ENCODE assay signal across 2 cellular contexts in the genomic region with DNA sequence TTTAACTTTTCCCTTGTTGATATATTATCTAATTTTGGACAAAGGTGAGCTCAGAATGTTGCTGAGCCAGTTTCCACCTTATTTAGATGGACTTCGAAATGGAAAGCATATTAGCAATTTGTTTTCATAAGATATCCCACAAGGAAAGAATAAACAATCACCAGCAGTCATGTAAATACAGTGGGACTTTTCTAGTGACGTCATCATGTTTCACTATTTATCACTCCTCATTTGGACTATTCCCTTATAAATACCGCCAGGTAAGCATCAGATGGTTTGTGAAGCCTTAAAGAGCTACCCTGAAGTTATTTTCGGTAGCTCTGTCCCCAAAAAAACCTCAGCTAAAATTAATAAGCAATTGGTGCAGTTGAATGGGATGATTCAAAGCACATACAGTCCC.
TF ChIP-seq lines count a peak whose summit lies in the region.

No MANE protein-coding gene starts in this region.

TF ChIP-seq in HEK293, 187 proteins besides CTCF, POLR2A, EP300 and RAD21 (continued from another document):
- TF ChIP-seq, protein P1, sequence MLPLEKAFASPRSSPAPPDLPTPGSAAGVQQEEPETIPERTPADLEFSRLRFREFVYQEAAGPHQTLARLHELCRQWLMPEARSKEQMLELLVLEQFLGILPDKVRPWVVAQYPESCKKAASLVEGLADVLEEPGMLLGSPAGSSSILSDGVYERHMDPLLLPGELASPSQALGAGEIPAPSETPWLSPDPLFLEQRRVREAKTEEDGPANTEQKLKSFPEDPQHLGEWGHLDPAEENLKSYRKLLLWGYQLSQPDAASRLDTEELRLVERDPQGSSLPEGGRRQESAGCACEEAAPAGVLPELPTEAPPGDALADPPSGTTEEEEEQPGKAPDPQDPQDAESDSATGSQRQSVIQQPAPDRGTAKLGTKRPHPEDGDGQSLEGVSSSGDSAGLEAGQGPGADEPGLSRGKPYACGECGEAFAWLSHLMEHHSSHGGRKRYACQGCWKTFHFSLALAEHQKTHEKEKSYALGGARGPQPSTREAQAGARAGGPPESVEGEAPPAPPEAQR (tag by site-specific recombination; IDR thresholded peaks at IDR 0.05): no peak
- no peak for TF ChIP-seq ZSCAN30 (tag by site-specific recombination; IDR thresholded peaks at IDR 0.05)
- TF ChIP-seq ZNF776 (tag by site-specific recombination; IDR thresholded peaks at IDR 0.05; ENCODE audit: borderline replicate concordance): no peak

TF ChIP-seq in H1, 55 proteins besides CTCF, POLR2A, EP300 and RAD21 (continued from another document):
- TF ChIP-seq KDM4A (IDR thresholded peaks at IDR 0.05; ENCODE audit: low read depth, low read length, severe bottlenecking) (no peak), NANOG (IDR thresholded peaks at IDR 0.05; ENCODE audit: insufficient read depth, low read depth, low read length, poor library complexity, severe bottlenecking) (no peak), FOSL1 (IDR thresholded peaks at IDR 0.05; ENCODE audit: insufficient read depth, low read depth, low read length) (no peak)
